Comparison of ENCODE assay signal across 12 cellular contexts in genomic region chr12:71865166-71865713, GRCh38. TPM values are rescaled to one million over a fixed set of nuclear protein-coding genes. Genes with fewer than 3 reads are reported as not detected.
DNase-seq lines count a peak whose midpoint lies in the region; ATAC-seq and TF ChIP-seq lines count a peak whose summit lies in the region.
"Had no signal": no experiment of that assay in that cellular context is flagged by ENCODE, and none has a peak within 500 bp of the region (broad histone marks: within the 10 kb centered on the region; RNA-seq: fewer than 3 reads in every experiment).

No MANE protein-coding gene starts in this region.

- no peak overlapping the region; the same call in 1 of the 2 replicates for H3K14ac ChIP-seq in H9 (ENCODE audit: insufficient read depth, low read length)

- H4K20me1 ChIP-seq in H9 (ENCODE audit: control insufficient read depth, insufficient read depth, insufficient read length), result peaks cover 2% of the 10 kb centered on the region

- H3K36me3 ChIP-seq in kidney epithelial cell (ENCODE audit: control insufficient read depth, insufficient read depth, low read length) (no peaks in the 10 kb centered on the region), tibial artery (peaks cover 0 to 15% (median 3%) of the 10 kb centered on the region in 3 donors), esophagus muscularis mucosa (peaks cover 0 to 6% (median 0%) of the 10 kb centered on the region in 4 donors)

- TF ChIP-seq CTCF in H9 (conservative IDR thresholded peaks at IDR 0.05) (no peak), kidney epithelial cell (IDR thresholded peaks at IDR 0.05; ENCODE audit: insufficient read depth, low read length, poor library complexity, severe bottlenecking) (no peak), tibial artery (IDR thresholded peaks at IDR 0.05) (no peak), esophagus muscularis mucosa (IDR thresholded peaks at IDR 0.05) (no peak)

- H4K8ac ChIP-seq in H9 (replicated peaks; ENCODE audit: insufficient read length, low read depth, low read length), result no peak overlapping the region

- no peak overlapping the region for H2AFZ ChIP-seq in H9 (ENCODE audit: low read length)

- no peak overlapping the region for H3K27ac ChIP-seq in H9 (ENCODE audit: insufficient read length, low read depth, low read length)
- H3K27ac ChIP-seq in tibial artery, result no peak overlapping the region
- no peak overlapping the region for H3K27ac ChIP-seq in esophagus muscularis mucosa (replicated peaks in 1 of 4)

- no peak overlapping the region for H2BK12ac ChIP-seq in H9 (ENCODE audit: insufficient read length, low read depth, low read length)

- H4K91ac ChIP-seq in H9 (ENCODE audit: insufficient read length, low read depth, low read length), result no peak overlapping the region

- peaks cover 3 to 7% of the 10 kb centered on the region in 2 experiments for H3K4me1 Mint-ChIP-seq in H9
- H3K4me1 Mint-ChIP-seq in activated naive CD8-positive, alpha-beta T cell treated with anti-CD3 and anti-CD28 coated beads, Interleukin-2, amount 50 U/mL, for 24 hours, result peaks cover 48% of the 10 kb centered on the region

- H2AK5ac ChIP-seq in H9 (ENCODE audit: insufficient read length, low read length), result no peak overlapping the region

- H3K27me3 Mint-ChIP-seq in H9 (ENCODE audit: low read depth), result no peaks in the 10 kb centered on the region
- no peaks in the 10 kb centered on the region for H3K27me3 Mint-ChIP-seq in activated naive CD8-positive, alpha-beta T cell treated with anti-CD3 and anti-CD28 coated beads, Interleukin-2, amount 50 U/mL, for 24 hours
- H3K27me3 Mint-ChIP-seq: IgD-negative memory B cell; stimulated activated naive CD8-positive, alpha-beta T cell treated with anti-CD3 and anti-CD28 coated beads, Interleukin-15, Interleukin-2, amounts not matched to agents 100 ng/mL and 50 ng/mL, for 24 hours had no signal

- H3K23ac ChIP-seq in H9 (ENCODE audit: insufficient read length, low read depth, low read length), result no peak overlapping the region

- no peak overlapping the region for H3K18ac ChIP-seq in H9 (ENCODE audit: insufficient read length, low read depth, low read length)

- peaks cover 3 to 19% of the 10 kb centered on the region in 2 experiments; a peak in 4 of 5 replicates for H3K9me3 Mint-ChIP-seq in H9
- peaks cover 29% of the 10 kb centered on the region for H3K9me3 Mint-ChIP-seq in activated naive CD8-positive, alpha-beta T cell treated with anti-CD3 and anti-CD28 coated beads, Interleukin-2, amount 50 U/mL, for 24 hours

- H3K4me1 ChIP-seq in H9 (ENCODE audit: insufficient read depth, low read length) (no peaks in the 10 kb centered on the region), tibial artery (peaks cover 0 to 42% (median 16%) of the 10 kb centered on the region in 4 donors), esophagus muscularis mucosa (peaks cover 15 to 47% (median 42%) of the 10 kb centered on the region in 4 donors)

- H3K4me3 Mint-ChIP-seq in H9, result no peak overlapping the region
- H3K4me3 Mint-ChIP-seq in activated naive CD8-positive, alpha-beta T cell treated with anti-CD3 and anti-CD28 coated beads, Interleukin-2, amount 50 U/mL, for 24 hours, result no peak overlapping the region
- H3K4me3 Mint-ChIP-seq: stimulated activated naive CD8-positive, alpha-beta T cell treated with anti-CD3 and anti-CD28 coated beads, Interleukin-15, Interleukin-2, amounts not matched to agents 100 ng/mL and 50 ng/mL, for 24 hours had no signal

- ATAC-seq in activated naive CD8-positive, alpha-beta T cell treated with anti-CD3 and anti-CD28 coated beads, Interleukin-2, amount 50 U/mL, for 24 hours, result peak; percentile 82

- H3T11ph ChIP-seq in H9 (ENCODE audit: low read length), result no peak overlapping the region

- H3K56ac ChIP-seq in H9 (ENCODE audit: insufficient read length, low read depth, low read length), result no peak overlapping the region

- intact Hi-C loops in tibial artery (cut with DNase I; ENCODE audit: low total_unique reads), result no loop called here
- intact Hi-C loops in esophagus muscularis mucosa (cut with DNase I), result no loop called here

- WGBS in H9 (ENCODE audit: extremely low coverage, insufficient read length, low lambda C conversion rate), result no CpG with 5 or more reads among the region's 2 CpGs
- 67% methylated on average over 1 of the region's 2 CpGs for WGBS in esophagus muscularis mucosa

- peak overlapping the region; percentile 42 to 95 (median 84); a peak in 5 of 7 replicates for H3K27ac Mint-ChIP-seq in H9
- no peak overlapping the region for H3K27ac Mint-ChIP-seq in activated naive CD8-positive, alpha-beta T cell treated with anti-CD3 and anti-CD28 coated beads, Interleukin-2, amount 50 U/mL, for 24 hours
- H3K27ac Mint-ChIP-seq: IgD-negative memory B cell had no signal

- no peak overlapping the region for H2BK20ac ChIP-seq in H9 (ENCODE audit: low read depth, low read length, poor library complexity, severe bottlenecking)

- no peaks in the 10 kb centered on the region for H3K79me1 ChIP-seq in H9 (ENCODE audit: insufficient read depth, low read depth, low read length, poor library complexity, severe bottlenecking)

- DNase-seq in AG08395 (ENCODE audit: low spot score) (peak; percentile 95), H9 (no peak), kidney epithelial cell (ENCODE audit: low read depth) (peak; percentile 56), amygdala (lab: John Stamatoyannopoulos, UW) (no peak), globus pallidus (ENCODE audit: low spot score) (no peak), tibial artery (no peak), esophagus muscularis mucosa (ENCODE audit: extremely low spot score) (no peak)
- no peak for DNase-seq in activated naive CD8-positive, alpha-beta T cell treated with anti-CD3 and anti-CD28 coated beads, Interleukin-2, amount 50 U/mL, for 24 hours
- DNase-seq: activated CD8-positive, alpha-beta memory T cell treated with anti-CD3 and anti-CD28 coated beads, Interleukin-2, amount 50 U/mL, for 48 hours; OCI-M1 had no signal

- H3K4me3 ChIP-seq in kidney epithelial cell (ENCODE audit: low read depth, low read length) (no peak overlapping the region), tibial artery (no peak overlapping the region), esophagus muscularis mucosa (no peak overlapping the region)

- H3K4me2 ChIP-seq in H9 (ENCODE audit: insufficient read depth, insufficient read length, low read length), result no peak overlapping the region

- H3K79me2 ChIP-seq in H9 (ENCODE audit: insufficient read depth, low read length), result peaks cover 17% of the 10 kb centered on the region

- TF ChIP-seq EP300 in esophagus muscularis mucosa (IDR thresholded peaks at IDR 0.05), result no peak

- no peak overlapping the region for H2BK5ac ChIP-seq in H9 (ENCODE audit: insufficient read length, low read length)

- H3K9me3 ChIP-seq in H9 (ENCODE audit: control insufficient read depth, low read depth, low read length) (no peaks in the 10 kb centered on the region), tibial artery (peaks cover 0 to 20% (median 13%) of the 10 kb centered on the region in 3 donors), esophagus muscularis mucosa (peaks cover 0 to 25% (median 21%) of the 10 kb centered on the region in 4 donors)

- no peak overlapping the region for H4K5ac ChIP-seq in H9 (ENCODE audit: insufficient read length, low read depth, low read length)

- no peaks in the 10 kb centered on the region for H3K23me2 ChIP-seq in H9 (ENCODE audit: insufficient read length, low read depth, low read length, poor library complexity, severe bottlenecking)

- TF ChIP-seq POLR2A in esophagus muscularis mucosa (IDR thresholded peaks at IDR 0.05; ENCODE audit: low read depth), result no peak

- no peak overlapping the region for H2BK15ac ChIP-seq in H9 (ENCODE audit: low read depth, low read length)

- no peak overlapping the region for H3K9ac ChIP-seq in H9 (ENCODE audit: extremely low read depth, insufficient read length, low read length)

- peaks cover 13 to 20% (median 13%) of the 10 kb centered on the region in 3 experiments for H3K36me3 Mint-ChIP-seq in H9 (ENCODE audit: insufficient read depth in 1 of 3, low read depth in 3 of 3)
- peaks cover 41% of the 10 kb centered on the region for H3K36me3 Mint-ChIP-seq in activated naive CD8-positive, alpha-beta T cell treated with anti-CD3 and anti-CD28 coated beads, Interleukin-2, amount 50 U/mL, for 24 hours (ENCODE audit: low read depth)

- no peak overlapping the region for H2BK120ac ChIP-seq in H9 (ENCODE audit: low read depth, low read length, poor library complexity, severe bottlenecking)

- H3K27me3 ChIP-seq in H9 (ENCODE audit: insufficient read depth, low read length), result no peaks in the 10 kb centered on the region
- no peaks in the 10 kb centered on the region for H3K27me3 ChIP-seq in kidney epithelial cell (ENCODE audit: control insufficient read depth, insufficient read depth, low read length)
- no peaks in the 10 kb centered on the region for H3K27me3 ChIP-seq in tibial artery
- no peaks in the 10 kb centered on the region for H3K27me3 ChIP-seq in esophagus muscularis mucosa

- H3K4ac ChIP-seq in H9 (ENCODE audit: low read depth, low read length), result no peak overlapping the region

RNA-seq across cellular contexts. Expression of gene TBC1D15, which starts 25.7 kb away (rescaled TPM):
- total RNA-seq in H9 (2021) (39.7 and 44.4 TPM in 2 replicates), kidney epithelial cell (15.2 and 18.6 TPM in 2 replicates), esophagus muscularis mucosa (10 to 100 TPM; 20.8 to 41.7 (median 30.3) TPM)

Comparison
In these comparisons a context has a peak if more than half of its experiments do, and no peak if none do; other contexts are left out.
1. DNase-seq: peak in AG08395 (single experiment) and kidney epithelial cell (single experiment); none in H9 (single experiment), activated naive CD8-positive, alpha-beta T cell treated with anti-CD3 and anti-CD28 coated beads, Interleukin-2, amount 50 U/mL, for 24 hours (single experiment), amygdala (0 of 56), globus pallidus (single experiment), tibial artery (0 of 2) and esophagus muscularis mucosa (single experiment).